1 cellular context compared by ENCODE assay signal in the genomic region with DNA sequence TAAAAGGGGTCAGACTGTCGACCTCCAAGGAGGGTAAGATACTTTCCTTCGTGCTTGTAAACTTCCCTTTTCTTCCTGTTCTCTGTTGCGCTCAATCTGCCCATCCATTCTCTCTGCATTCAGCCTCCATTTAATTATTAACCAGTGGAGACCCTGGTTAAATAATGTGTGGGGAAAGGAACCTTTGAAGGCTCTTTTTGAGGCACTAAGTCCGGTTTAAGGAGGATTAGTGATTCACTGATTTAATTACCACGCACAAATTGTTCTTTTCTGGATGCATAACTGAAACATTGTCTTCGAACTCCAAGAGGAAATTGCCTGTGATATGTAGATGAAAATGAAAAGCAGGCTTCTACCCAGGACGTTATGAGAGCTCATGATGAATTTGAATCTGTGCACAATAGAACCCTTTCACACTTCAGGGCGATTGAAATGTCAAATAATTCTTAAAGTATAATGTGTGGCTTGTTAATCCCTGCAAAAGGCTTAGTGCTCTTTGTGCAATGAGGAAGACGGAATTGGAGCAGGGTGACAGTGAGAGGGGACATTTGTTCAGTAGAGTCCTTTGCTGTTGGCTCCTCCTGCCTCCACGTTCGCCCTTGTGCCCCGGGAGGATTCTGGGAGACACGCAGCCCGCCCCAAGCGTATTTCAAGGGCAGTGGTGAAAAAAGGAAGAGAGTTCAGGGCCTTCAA.
TF ChIP-seq lines count a peak whose summit lies in the region.

No MANE protein-coding gene starts in this region.

TF ChIP-seq in HepG2, 621 proteins besides CTCF, POLR2A, EP300 and RAD21 (continued from another document and continues in another):
- TF ChIP-seq HNF1B (CRISPR knock-in tag; IDR thresholded peaks at IDR 0.05) (peak; percentile 64; the same call in 1 of the 2 replicates), MYNN (CRISPR knock-in tag; IDR thresholded peaks at IDR 0.05; ENCODE audit: low read depth) (no peak), RBM39 (IDR thresholded peaks at IDR 0.05; ENCODE audit: low read depth, low read length, poor library complexity, severe bottlenecking) (no peak), ZNF143 (CRISPR knock-in tag; IDR thresholded peaks at IDR 0.05) (peak; percentile 57), ZNF841 (CRISPR knock-in tag; IDR thresholded peaks at IDR 0.05; ENCODE audit: borderline replicate concordance) (no peak), ZFP82 (CRISPR knock-in tag; IDR thresholded peaks at IDR 0.05; ENCODE audit: borderline replicate concordance) (no peak), SMAD1 (CRISPR knock-in tag; IDR thresholded peaks at IDR 0.05; ENCODE audit: borderline replicate concordance, low read depth) (no peak), ZNF317 (CRISPR knock-in tag; IDR thresholded peaks at IDR 0.05) (no peak), WIZ (CRISPR knock-in tag; IDR thresholded peaks at IDR 0.05) (no peak), RELA (CRISPR knock-in tag; IDR thresholded peaks at IDR 0.05) (no peak), RXRB (CRISPR knock-in tag; IDR thresholded peaks at IDR 0.05; ENCODE audit: borderline replicate concordance) (no peak), NFKBIZ (CRISPR knock-in tag; IDR thresholded peaks at IDR 0.05) (no peak), ZNF180 (CRISPR knock-in tag; IDR thresholded peaks at IDR 0.05; ENCODE audit: borderline replicate concordance, low read depth) (no peak), SALL1 (CRISPR knock-in tag; IDR thresholded peaks at IDR 0.05) (no peak; the same call in 1 of the 2 replicates), CCAR2 (optimal IDR thresholded peaks at IDR 0.05; ENCODE audit: low read depth, low read length) (no peak), EEA1 (CRISPR knock-in tag; IDR thresholded peaks at IDR 0.05; ENCODE audit: borderline replicate concordance) (no peak), KDM5A (IDR thresholded peaks at IDR 0.05; ENCODE audit: borderline replicate concordance, low read length) (no peak), ZNF274 (CRISPR knock-in tag; IDR thresholded peaks at IDR 0.05) (no peak), ZNF558 (CRISPR knock-in tag; IDR thresholded peaks at IDR 0.05; ENCODE audit: borderline replicate concordance) (no peak), ZNF546 (CRISPR knock-in tag; conservative IDR thresholded peaks at IDR 0.05) (no peak), HNF4A (CRISPR knock-in tag; IDR thresholded peaks at IDR 0.05) (0 out of 2 replicates have a peak, but pooled peaks have one; percentile 14), TCF7 (IDR thresholded peaks at IDR 0.05; ENCODE audit: low read depth) (peak; percentile 78), ZNF382 (CRISPR knock-in tag; IDR thresholded peaks at IDR 0.05; ENCODE audit: borderline replicate concordance) (no peak), HNF1A (IDR thresholded peaks at IDR 0.05; ENCODE audit: low read depth) (peak; percentile 96), HNF1A (CRISPR knock-in tag; IDR thresholded peaks at IDR 0.05; ENCODE audit: borderline replicate concordance) (peak; percentile 93), TERF1 (CRISPR knock-in tag; IDR thresholded peaks at IDR 0.05) (no peak), ZNF784 (CRISPR knock-in tag; IDR thresholded peaks at IDR 0.05; ENCODE audit: borderline replicate concordance) (no peak), CREB1 (IDR thresholded peaks at IDR 0.05) (no peak), CREB1 (CRISPR knock-in tag; IDR thresholded peaks at IDR 0.05) (0 out of 2 replicates have a peak, but pooled peaks have one; percentile 10), THAP11 (CRISPR knock-in tag; IDR thresholded peaks at IDR 0.05) (no peak), ETV5 (CRISPR knock-in tag; IDR thresholded peaks at IDR 0.05; ENCODE audit: borderline replicate concordance) (no peak), MNT (IDR thresholded peaks at IDR 0.05) (no peak), BRD4 (CRISPR knock-in tag; IDR thresholded peaks at IDR 0.05) (no peak), ZNF101 (CRISPR knock-in tag; IDR thresholded peaks at IDR 0.05; ENCODE audit: borderline replicate concordance, low read depth) (no peak), TOE1 (CRISPR knock-in tag; IDR thresholded peaks at IDR 0.05) (no peak), ZZZ3 (CRISPR knock-in tag; IDR thresholded peaks at IDR 0.05; ENCODE audit: borderline replicate concordance) (no peak), SPEN (CRISPR knock-in tag; IDR thresholded peaks at IDR 0.05; ENCODE audit: low read depth) (no peak), ZSCAN30 (CRISPR knock-in tag; IDR thresholded peaks at IDR 0.05) (no peak), TBX3 (IDR thresholded peaks at IDR 0.05; ENCODE audit: borderline replicate concordance) (no peak), HNRNPH1 (optimal IDR thresholded peaks at IDR 0.05; ENCODE audit: low read depth, low read length) (no peak), STAG1 (CRISPR knock-in tag; IDR thresholded peaks at IDR 0.05) (no peak), ZNF543 (CRISPR knock-in tag; IDR thresholded peaks at IDR 0.05) (no peak), ZNF615 (CRISPR knock-in tag; IDR thresholded peaks at IDR 0.05; ENCODE audit: borderline replicate concordance) (no peak), CBX1 (IDR thresholded peaks at IDR 0.05; ENCODE audit: low read depth) (no peak), NCOA2 (CRISPR knock-in tag; IDR thresholded peaks at IDR 0.05) (0 out of 2 replicates have a peak, but pooled peaks have one; percentile 8)
- TF ChIP-seq, protein P1, sequence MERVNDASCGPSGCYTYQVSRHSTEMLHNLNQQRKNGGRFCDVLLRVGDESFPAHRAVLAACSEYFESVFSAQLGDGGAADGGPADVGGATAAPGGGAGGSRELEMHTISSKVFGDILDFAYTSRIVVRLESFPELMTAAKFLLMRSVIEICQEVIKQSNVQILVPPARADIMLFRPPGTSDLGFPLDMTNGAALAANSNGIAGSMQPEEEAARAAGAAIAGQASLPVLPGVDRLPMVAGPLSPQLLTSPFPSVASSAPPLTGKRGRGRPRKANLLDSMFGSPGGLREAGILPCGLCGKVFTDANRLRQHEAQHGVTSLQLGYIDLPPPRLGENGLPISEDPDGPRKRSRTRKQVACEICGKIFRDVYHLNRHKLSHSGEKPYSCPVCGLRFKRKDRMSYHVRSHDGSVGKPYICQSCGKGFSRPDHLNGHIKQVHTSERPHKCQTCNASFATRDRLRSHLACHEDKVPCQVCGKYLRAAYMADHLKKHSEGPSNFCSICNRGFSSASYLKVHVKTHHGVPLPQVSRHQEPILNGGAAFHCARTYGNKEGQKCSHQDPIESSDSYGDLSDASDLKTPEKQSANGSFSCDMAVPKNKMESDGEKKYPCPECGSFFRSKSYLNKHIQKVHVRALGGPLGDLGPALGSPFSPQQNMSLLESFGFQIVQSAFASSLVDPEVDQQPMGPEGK (CRISPR knock-in tag; IDR thresholded peaks at IDR 0.05): 0 out of 2 replicates have a peak, but pooled peaks have one; percentile 8
- TF ChIP-seq, protein P2, sequence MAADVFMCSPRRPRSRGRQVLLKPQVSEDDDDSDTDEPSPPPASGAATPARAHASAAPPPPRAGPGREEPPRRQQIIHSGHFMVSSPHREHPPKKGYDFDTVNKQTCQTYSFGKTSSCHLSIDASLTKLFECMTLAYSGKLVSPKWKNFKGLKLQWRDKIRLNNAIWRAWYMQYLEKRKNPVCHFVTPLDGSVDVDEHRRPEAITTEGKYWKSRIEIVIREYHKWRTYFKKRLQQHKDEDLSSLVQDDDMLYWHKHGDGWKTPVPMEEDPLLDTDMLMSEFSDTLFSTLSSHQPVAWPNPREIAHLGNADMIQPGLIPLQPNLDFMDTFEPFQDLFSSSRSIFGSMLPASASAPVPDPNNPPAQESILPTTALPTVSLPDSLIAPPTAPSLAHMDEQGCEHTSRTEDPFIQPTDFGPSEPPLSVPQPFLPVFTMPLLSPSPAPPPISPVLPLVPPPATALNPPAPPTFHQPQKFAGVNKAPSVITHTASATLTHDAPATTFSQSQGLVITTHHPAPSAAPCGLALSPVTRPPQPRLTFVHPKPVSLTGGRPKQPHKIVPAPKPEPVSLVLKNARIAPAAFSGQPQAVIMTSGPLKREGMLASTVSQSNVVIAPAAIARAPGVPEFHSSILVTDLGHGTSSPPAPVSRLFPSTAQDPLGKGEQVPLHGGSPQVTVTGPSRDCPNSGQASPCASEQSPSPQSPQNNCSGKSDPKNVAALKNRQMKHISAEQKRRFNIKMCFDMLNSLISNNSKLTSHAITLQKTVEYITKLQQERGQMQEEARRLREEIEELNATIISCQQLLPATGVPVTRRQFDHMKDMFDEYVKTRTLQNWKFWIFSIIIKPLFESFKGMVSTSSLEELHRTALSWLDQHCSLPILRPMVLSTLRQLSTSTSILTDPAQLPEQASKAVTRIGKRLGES (CRISPR knock-in tag; IDR thresholded peaks at IDR 0.05; ENCODE audit: borderline replicate concordance): no peak
- TF ChIP-seq, protein P3, sequence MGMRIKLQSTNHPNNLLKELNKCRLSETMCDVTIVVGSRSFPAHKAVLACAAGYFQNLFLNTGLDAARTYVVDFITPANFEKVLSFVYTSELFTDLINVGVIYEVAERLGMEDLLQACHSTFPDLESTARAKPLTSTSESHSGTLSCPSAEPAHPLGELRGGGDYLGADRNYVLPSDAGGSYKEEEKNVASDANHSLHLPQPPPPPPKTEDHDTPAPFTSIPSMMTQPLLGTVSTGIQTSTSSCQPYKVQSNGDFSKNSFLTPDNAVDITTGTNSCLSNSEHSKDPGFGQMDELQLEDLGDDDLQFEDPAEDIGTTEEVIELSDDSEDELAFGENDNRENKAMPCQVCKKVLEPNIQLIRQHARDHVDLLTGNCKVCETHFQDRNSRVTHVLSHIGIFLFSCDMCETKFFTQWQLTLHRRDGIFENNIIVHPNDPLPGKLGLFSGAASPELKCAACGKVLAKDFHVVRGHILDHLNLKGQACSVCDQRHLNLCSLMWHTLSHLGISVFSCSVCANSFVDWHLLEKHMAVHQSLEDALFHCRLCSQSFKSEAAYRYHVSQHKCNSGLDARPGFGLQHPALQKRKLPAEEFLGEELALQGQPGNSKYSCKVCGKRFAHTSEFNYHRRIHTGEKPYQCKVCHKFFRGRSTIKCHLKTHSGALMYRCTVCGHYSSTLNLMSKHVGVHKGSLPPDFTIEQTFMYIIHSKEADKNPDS (CRISPR knock-in tag; IDR thresholded peaks at IDR 0.05): no peak
